In genomic region chr19:43047966-43048365, GRCh38 we compare ENCODE assay signal across 3 cellular contexts. TPM values are rescaled to one million over a fixed set of nuclear protein-coding genes. Genes with fewer than 3 reads are reported as not detected.
"Had no signal": no experiment of that assay in that cellular context is flagged by ENCODE, and none has a peak within 500 bp of the region (broad histone marks: within the 10 kb centered on the region; RNA-seq: fewer than 3 reads in every experiment).

No MANE protein-coding gene starts in this region.

RNA-seq across cellular contexts. Expression of gene PSG11, which starts 21.7 kb away (rescaled TPM):
- total RNA-seq: LHCN-M2, MCF 10A, NCI-H460 had no signal

RNA-seq across cellular contexts. Expression of gene PSG2, which starts 34.5 kb away (rescaled TPM):
- total RNA-seq: LHCN-M2, MCF 10A, NCI-H460 had no signal
